23 cellular contexts compared by ENCODE assay signal in the genomic region with DNA sequence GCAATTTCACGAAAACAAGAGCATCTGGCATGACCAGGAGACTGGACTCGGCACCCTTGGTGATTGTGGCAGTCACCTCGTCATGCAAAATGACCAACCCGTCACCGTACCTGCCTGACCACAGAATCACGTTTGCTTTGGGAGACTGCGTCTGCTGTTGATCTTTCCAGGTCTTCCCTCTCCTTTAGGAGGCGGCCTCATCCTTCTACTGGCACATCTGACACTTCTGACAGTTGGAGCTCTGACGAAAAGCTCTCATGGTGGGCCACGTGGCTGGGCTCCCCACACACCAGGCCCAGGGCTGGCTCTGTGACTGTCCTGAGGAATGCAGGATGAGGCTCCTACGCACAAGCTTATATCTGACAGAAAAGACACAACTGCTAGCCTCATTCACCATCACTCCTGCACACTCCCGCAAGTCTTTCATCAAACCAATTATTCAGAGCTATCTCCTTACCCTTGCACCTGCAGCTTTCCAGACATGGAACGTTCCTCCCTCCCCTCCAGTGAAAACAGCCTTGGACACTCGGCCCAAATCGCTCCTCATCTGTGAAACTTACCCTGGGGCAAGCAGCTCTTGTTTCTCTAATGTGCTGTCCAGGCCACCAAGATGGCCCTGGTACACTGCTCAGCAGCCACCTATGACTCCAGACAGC. TPM values are rescaled to one million over a fixed set of nuclear protein-coding genes. Genes with fewer than 3 reads are reported as not detected.
A peak's percentile ranks its signal among the peaks of the same experiment; 100 is the strongest.
DNase-seq lines count a peak whose midpoint lies in the region; ATAC-seq, FAIRE-seq and TF ChIP-seq lines count a peak whose summit lies in the region.
"Had no signal": no experiment of that assay in that cellular context is flagged by ENCODE, and none has a peak within 500 bp of the region (broad histone marks: within the 10 kb centered on the region; RNA-seq: fewer than 3 reads in every experiment).

No MANE protein-coding gene starts in this region.

- H3K27me3 ChIP-seq in HepG2 (ENCODE audit: control insufficient read depth in 1 of 2, insufficient read depth in 2 of 2, low read length in 2 of 2): no peaks in the 10 kb centered on the region; a peak in 1 of 5 replicates
- H3K27me3 ChIP-seq in right lobe of liver: no peaks in the 10 kb centered on the region
- H3K27me3 ChIP-seq in mesenchymal stem cell (ENCODE audit: control insufficient read depth in 1 of 2, insufficient read depth in 1 of 2, low read length in 2 of 2): no peaks in the 10 kb centered on the region
- H3K27me3 ChIP-seq: foreskin keratinocyte, ovary had no signal

- POLR2A ChIA-PET in HepG2 (lab: Yijun Ruan, JAX): interaction anchor here (0.8 to 9.7 kb wide), 2 partner anchors 10 to 18 kb away, joined by 3 to 144 read pairs; no protein-coding TSS in a partner anchor

- H3K79me2 ChIP-seq in HepG2 (ENCODE audit: insufficient read depth, low read length): peaks cover 78% of the 10 kb centered on the region

- CTCF ChIA-PET in HepG2 (lab: Yijun Ruan, JAX; ENCODE audit: low intra/inter-chr PET ratio, low total read pairs): no interaction called here

- FAIRE-seq in HepG2 (lab: Jason Lieb, UNC): no peak
- FAIRE-seq: kidney had no signal

- H2BK15ac ChIP-seq in mesenchymal stem cell (ENCODE audit: low read depth, poor library complexity, severe bottlenecking): peak overlapping the region; percentile 31

- no peak overlapping the region for H4K8ac ChIP-seq in mesenchymal stem cell (ENCODE audit: low read length)

- peak overlapping the region; percentile 70 for H3K27ac ChIP-seq in HepG2 (ENCODE audit: extremely low read length, insufficient read depth, low read length)
- no peak overlapping the region for H3K27ac ChIP-seq in right lobe of liver
- no peak overlapping the region for H3K27ac ChIP-seq in mesenchymal stem cell (ENCODE audit: low read length, poor library complexity, severe bottlenecking)
- H3K27ac ChIP-seq: foreskin keratinocyte, ovary had no signal

- no peak; a peak in 1 of 4 replicates for TF ChIP-seq POLR2A in HepG2 (IDR thresholded peaks at IDR 0.05; ENCODE audit: insufficient read depth in 1 of 2, low read depth in 2 of 2, low read length in 2 of 2)
- TF ChIP-seq POLR2A in right lobe of liver (IDR thresholded peaks at IDR 0.05): no peak

- H2BK120ac ChIP-seq in mesenchymal stem cell (ENCODE audit: low read depth, low read length): no peak overlapping the region

- no peak overlapping the region for H4K91ac ChIP-seq in mesenchymal stem cell (ENCODE audit: low read length)

- H3K4me2 ChIP-seq in HepG2 (ENCODE audit: low read depth, low read length) (peak overlapping the region; percentile 56), mesenchymal stem cell (ENCODE audit: low read length, poor library complexity, severe bottlenecking) (no peak overlapping the region)

- 88% methylated on average over 15 of the region's 15 CpGs for WGBS in HepG2 (ENCODE audit: low lambda C conversion rate)
- 92% methylated on average over 2 of the region's 15 CpGs for WGBS in right lobe of liver (ENCODE audit: insufficient coverage, low coverage, low lambda C conversion rate, missing lambda C conversion rate)
- WGBS in mesenchymal stem cell: 96% methylated on average over 15 of the region's 15 CpGs

- no peak overlapping the region for H3K14ac ChIP-seq in mesenchymal stem cell (ENCODE audit: low read length in 2 of 2)

- peak overlapping the region; percentile 43 for H3K27ac Mint-ChIP-seq in activated T-helper 17 cell treated with anti-CD3 and anti-CD28 coated beads, Interleukin-2, amount 50 U/mL, for 72 hours
- H3K27ac Mint-ChIP-seq in type B pancreatic cell: peak overlapping the region; percentile 95
- H3K27ac Mint-ChIP-seq: CD8-positive, alpha-beta T cell had no signal

- no peak overlapping the region for H3K4me3 Mint-ChIP-seq in activated T-helper 17 cell treated with anti-CD3 and anti-CD28 coated beads, Interleukin-2, amount 50 U/mL, for 72 hours
- peak overlapping the region; percentile 73 for H3K4me3 Mint-ChIP-seq in type B pancreatic cell
- H3K4me3 Mint-ChIP-seq: CD8-positive, alpha-beta T cell had no signal

- H3K23ac ChIP-seq in mesenchymal stem cell (ENCODE audit: low read length in 2 of 2): no peak overlapping the region

- no peaks in the 10 kb centered on the region for H4K20me1 ChIP-seq in HepG2 (ENCODE audit: insufficient read depth, low read length)

- peaks cover 51% of the 10 kb centered on the region for H3K36me3 Mint-ChIP-seq in activated T-helper 17 cell treated with anti-CD3 and anti-CD28 coated beads, Interleukin-2, amount 50 U/mL, for 72 hours (ENCODE audit: low read depth)
- H3K36me3 Mint-ChIP-seq in type B pancreatic cell: peaks cover 14% of the 10 kb centered on the region
- H3K36me3 Mint-ChIP-seq: naive B cell had no signal

- H3K9ac ChIP-seq in HepG2 (ENCODE audit: insufficient read depth, low read depth, low read length) (peak overlapping the region; percentile 41; the same call in 1 of the 2 replicates), mesenchymal stem cell (ENCODE audit: low read length) (no peak overlapping the region)

- H3K4ac ChIP-seq in mesenchymal stem cell (ENCODE audit: low read depth in 1 of 2, low read length in 2 of 2): no peak overlapping the region

- H3K9me3 Mint-ChIP-seq in activated T-helper 17 cell treated with anti-CD3 and anti-CD28 coated beads, Interleukin-2, amount 50 U/mL, for 72 hours: no peaks in the 10 kb centered on the region
- H3K9me3 Mint-ChIP-seq in type B pancreatic cell: no peaks in the 10 kb centered on the region
- H3K9me3 Mint-ChIP-seq: CD8-positive, alpha-beta T cell; naive B cell had no signal

- no peak overlapping the region for H2BK12ac ChIP-seq in mesenchymal stem cell (ENCODE audit: low read length in 2 of 2)

- intact Hi-C loops in HepG2 (cut with micrococcal nuclease; ENCODE audit: unreplicated experiment) (no loop called here), right lobe of liver (cut with DNase I) (no loop called here), posterior vena cava (cut with DNase I) (no loop called here)

- in situ Hi-C loops in HepG2 (cut with HindIII; ENCODE audit: extremely low pct_ligation_motif_present, low pct_unique_long_range_greater_than_20kb): no loop called here

- TF ChIP-seq CTCF in HepG2 (CRISPR knock-in tag; IDR thresholded peaks at IDR 0.05) (no peak), right lobe of liver (IDR thresholded peaks at IDR 0.05) (no peak), type B pancreatic cell (conservative IDR thresholded peaks at IDR 0.05) (no peak)

- H3K4me1 ChIP-seq in HepG2 (ENCODE audit: insufficient read depth, low read length) (peaks cover 63% of the 10 kb centered on the region), right lobe of liver (peaks cover 0 to 27% (median 8%) of the 10 kb centered on the region in 4 donors), mesenchymal stem cell (ENCODE audit: control insufficient read depth, insufficient read depth, low read depth, low read length) (peaks cover 9% of the 10 kb centered on the region)

- H2AFZ ChIP-seq in HepG2 (ENCODE audit: low read length) (no peak overlapping the region), mesenchymal stem cell (ENCODE audit: low read depth, low read length) (no peak overlapping the region)

- H2AK5ac ChIP-seq in mesenchymal stem cell (ENCODE audit: low read length, severe bottlenecking): no peak overlapping the region

- H2BK5ac ChIP-seq in mesenchymal stem cell (ENCODE audit: low read depth, low read length, poor library complexity, severe bottlenecking): no peak overlapping the region

- no peaks in the 10 kb centered on the region for H3K9me3 ChIP-seq in HepG2 (ENCODE audit: low read length)
- H3K9me3 ChIP-seq in right lobe of liver: no peaks in the 10 kb centered on the region
- H3K9me3 ChIP-seq in mesenchymal stem cell (ENCODE audit: control insufficient read depth, low read length): no peaks in the 10 kb centered on the region
- H3K9me3 ChIP-seq: ovary had no signal

- H3K4me3 ChIP-seq in HepG2 (replicated peaks in 1 of 3; ENCODE audit: insufficient read depth in 1 of 3, low read depth in 2 of 3, low read length in 3 of 3) (peak overlapping the region in 1 of 3 experiments; percentile 43; a peak in 2 of 6 replicates), right lobe of liver (no peak overlapping the region), mesenchymal stem cell (ENCODE audit: insufficient read depth in 1 of 2, low read depth in 1 of 2, low read length in 2 of 2) (peak overlapping the region in 1 of 2 experiments; percentile 22)
- H3K4me3 ChIP-seq: ovary, skin epidermis had no signal

- DNase-seq in HepG2 (ENCODE audit: low spot score): no peak
- no peak for DNase-seq in right lobe of liver
- DNase-seq in mesenchymal stem cell: no peak
- no peak for DNase-seq in type B pancreatic cell (ENCODE audit: extremely low spot score, unreplicated experiment)
- no peak for DNase-seq in posterior vena cava (ENCODE audit: low spot score)
- DNase-seq in NCI-H345 treated with DMSO at 0.1 percent for 48 hours (lab: John Stamatoyannopoulos, UW; ENCODE audit: unreplicated experiment): no peak
- DNase-seq: activated CD8-positive, alpha-beta memory T cell treated with anti-CD3 and anti-CD28 coated beads, Interleukin-2, amount 50 U/mL, for 4 hours; CD8-positive, alpha-beta T cell; dermis blood vessel endothelial cell; DMS53; foreskin keratinocyte; hippocampal formation; kidney; mammary epithelial cell; naive B cell; NCI-H1105 treated with DMSO at 0.1 percent for 48 hours; NCI-H524 treated with DMSO at 0.1 percent for 48 hours; ovary; stimulated activated naive CD4-positive, alpha-beta T cell treated with Interleukin-2 at 50 U/mL for 16 hours; trophoblast cell had no signal

- H3K27me3 Mint-ChIP-seq in activated T-helper 17 cell treated with anti-CD3 and anti-CD28 coated beads, Interleukin-2, amount 50 U/mL, for 72 hours: no peaks in the 10 kb centered on the region
- no peaks in the 10 kb centered on the region for H3K27me3 Mint-ChIP-seq in type B pancreatic cell
- H3K27me3 Mint-ChIP-seq: naive B cell had no signal

- TSS peak; percentile 17 for BruUV-seq in HepG2 (replicated peaks; lab: Mats Ljungman, UMichigan)

- ATAC-seq in HepG2 (no peak), right lobe of liver (no peak), HG03175 (IDR thresholded peaks at IDR 0.05; ENCODE audit: unreplicated experiment) (no peak)
- ATAC-seq in activated T-helper 17 cell treated with anti-CD3 and anti-CD28 coated beads, Interleukin-2, amount 50 U/mL, for 72 hours (replicated peaks): no peak
- ATAC-seq: CD8-positive, alpha-beta T cell; foreskin keratinocyte had no signal

- H3K18ac ChIP-seq in mesenchymal stem cell (ENCODE audit: low read depth in 1 of 2, low read length in 2 of 2): no peak overlapping the region

- H3K4me1 Mint-ChIP-seq in activated T-helper 17 cell treated with anti-CD3 and anti-CD28 coated beads, Interleukin-2, amount 50 U/mL, for 72 hours: peaks cover 22% of the 10 kb centered on the region
- H3K4me1 Mint-ChIP-seq in type B pancreatic cell (ENCODE audit: unreplicated experiment): peaks cover 31% of the 10 kb centered on the region

- H3K36me3 ChIP-seq in HepG2 (replicated peaks in 1 of 2; ENCODE audit: control insufficient read depth in 1 of 2, insufficient read depth in 2 of 2, low read length in 2 of 2) (peaks cover 2 to 15% of the 10 kb centered on the region in 2 experiments; a peak in 2 of 5 replicates), right lobe of liver (no peaks in the 10 kb centered on the region), mesenchymal stem cell (ENCODE audit: control insufficient read depth in 1 of 2, insufficient read depth in 2 of 2, low read depth in 1 of 2, low read length in 2 of 2) (peaks cover 13 to 16% of the 10 kb centered on the region in 2 experiments)
- H3K36me3 ChIP-seq: ovary had no signal

- H3K79me1 ChIP-seq in mesenchymal stem cell (replicated peaks; ENCODE audit: low read length, poor library complexity, severe bottlenecking): peaks cover 33% of the 10 kb centered on the region

- TF ChIP-seq EP300 in HepG2 (IDR thresholded peaks at IDR 0.05; ENCODE audit: low read depth in 2 of 2, low read length in 2 of 2) (no peak), HepG2 (CRISPR knock-in tag; IDR thresholded peaks at IDR 0.05; ENCODE audit: borderline replicate concordance) (no peak)

- no peak for TF ChIP-seq RAD21 in HepG2 (CRISPR knock-in tag; IDR thresholded peaks at IDR 0.05)

RNA-seq across cellular contexts. Expression of a gene that starts 3.6 kb away (rescaled TPM):
- 112 and 127 TPM in 2 replicates for total RNA-seq in HepG2 (2016; rRNA removed; fragmentation: Illumina TruSeq; extraction: Trizol)
- total RNA-seq in HepG2 (2016; cell fraction: cytosol; rRNA removed; fragmentation: Illumina TruSeq; extraction: Trizol; ENCODE audit: low read depth): 28.9 and 31.8 TPM in 2 replicates
- total RNA-seq in HepG2 (2016; cell fraction: insoluble cytoplasmic fraction; rRNA removed; fragmentation: Illumina TruSeq; extraction: Trizol): 104 and 130 TPM in 2 replicates
- 40.6 and 42.7 TPM in 2 replicates for total RNA-seq in HepG2 (2016; cell fraction: membrane; rRNA removed; fragmentation: Illumina TruSeq; extraction: Trizol)
- total RNA-seq in HepG2 (2016; cell fraction: nucleus; rRNA removed; fragmentation: Illumina TruSeq; extraction: Trizol): 81.3 and 97.5 TPM in 2 replicates
- 240 and 283 TPM in 2 replicates for polyA plus RNA-seq in HepG2 (2011; rRNA removed)
- polyA plus RNA-seq in HepG2 (2011; cell fraction: cytosol; rRNA removed): 125 and 163 TPM in 2 replicates
- polyA plus RNA-seq in HepG2 (2011; cell fraction: nucleus; rRNA removed): 405 and 449 TPM in 2 replicates
- 173 and 189 TPM in 2 replicates for polyA plus RNA-seq in HepG2 (2012)
- 15.5 and 18.4 TPM in 2 replicates for polyA plus RNA-seq in HepG2 (2016; cell fraction: cytosol; fragmentation: Illumina TruSeq; extraction: Trizol; ENCODE audit: low read depth)
- polyA plus RNA-seq in HepG2 (2016; cell fraction: insoluble cytoplasmic fraction; fragmentation: Illumina TruSeq; extraction: Trizol; ENCODE audit: low read depth): 106 and 121 TPM in 2 replicates
- 25.7 and 26.7 TPM in 2 replicates for polyA plus RNA-seq in HepG2 (2016; cell fraction: membrane; fragmentation: Illumina TruSeq; extraction: Trizol; ENCODE audit: low read depth)
- 169 and 193 TPM in 2 replicates for polyA plus RNA-seq in HepG2 (2016; cell fraction: nucleus; fragmentation: Illumina TruSeq; extraction: Trizol; ENCODE audit: insufficient read depth, low read depth)
- 623 and 697 TPM in 2 replicates for polyA minus RNA-seq in HepG2 (2011; rRNA and poly(A)+ RNA removed; ENCODE audit: low replicate concordance)
- 98.0 and 120 TPM in 2 replicates for polyA minus RNA-seq in HepG2 (2011; cell fraction: cytosol; rRNA and poly(A)+ RNA removed)
- 105 and 109 TPM in 2 replicates for polyA minus RNA-seq in HepG2 (2011; cell fraction: nucleus; rRNA and poly(A)+ RNA removed)
- 100 to 1,000 TPM in 4 of 6 experiments, 10 to 100 TPM in 2; 93.4 to 169 (median 123) TPM for total RNA-seq in right lobe of liver
- 100 to 1,000 TPM; 124 to 238 TPM for total RNA-seq in activated T-helper 17 cell treated with anti-CD3 and anti-CD28 coated beads, Interleukin-2, amount 50 U/mL, for 72 hours
- polyA plus RNA-seq in mesenchymal stem cell (2013, experiment 1 of 2): 45.0 TPM
- polyA plus RNA-seq in mesenchymal stem cell (2013, experiment 2 of 2): 44.5 TPM
- 132 and 138 TPM in 2 replicates for total RNA-seq in type B pancreatic cell (ENCODE audit: low replicate concordance)
- 10 to 100 TPM; 61.4 to 65.0 TPM for total RNA-seq in posterior vena cava

RNA-seq across cellular contexts. Expression of a gene that starts 59.2 kb away (rescaled TPM):
- 3.7 and 7.1 TPM in 2 replicates for total RNA-seq in HepG2 (2016; rRNA removed; fragmentation: Illumina TruSeq; extraction: Trizol)
- total RNA-seq in HepG2 (2016; cell fraction: cytosol; rRNA removed; fragmentation: Illumina TruSeq; extraction: Trizol; ENCODE audit: low read depth): 9.5 and 9.7 TPM in 2 replicates
- 4.1 and 7.3 TPM in 2 replicates for total RNA-seq in HepG2 (2016; cell fraction: insoluble cytoplasmic fraction; rRNA removed; fragmentation: Illumina TruSeq; extraction: Trizol)
- total RNA-seq in HepG2 (2016; cell fraction: membrane; rRNA removed; fragmentation: Illumina TruSeq; extraction: Trizol): 11.1 and 12.4 TPM in 2 replicates
- 11.8 and 13.6 TPM in 2 replicates for total RNA-seq in HepG2 (2016; cell fraction: nucleus; rRNA removed; fragmentation: Illumina TruSeq; extraction: Trizol)
- polyA plus RNA-seq in HepG2 (2011; rRNA removed): 11.1 and 13.0 TPM in 2 replicates
- 5.4 and 7.4 TPM in 2 replicates for polyA plus RNA-seq in HepG2 (2011; cell fraction: cytosol; rRNA removed)
- 37.1 and 37.7 TPM in 2 replicates for polyA plus RNA-seq in HepG2 (2011; cell fraction: nucleus; rRNA removed)
- 7.2 and 10.3 TPM in 2 replicates for polyA plus RNA-seq in HepG2 (2012)
- polyA plus RNA-seq in HepG2 (2016; cell fraction: cytosol; fragmentation: Illumina TruSeq; extraction: Trizol; ENCODE audit: low read depth): 10.1 and 11.6 TPM in 2 replicates
- polyA plus RNA-seq in HepG2 (2016; cell fraction: insoluble cytoplasmic fraction; fragmentation: Illumina TruSeq; extraction: Trizol; ENCODE audit: low read depth): 2.9 and 3.5 TPM in 2 replicates
- 9.6 and 10.1 TPM in 2 replicates for polyA plus RNA-seq in HepG2 (2016; cell fraction: membrane; fragmentation: Illumina TruSeq; extraction: Trizol; ENCODE audit: low read depth)
- 15.7 and 20.9 TPM in 2 replicates for polyA plus RNA-seq in HepG2 (2016; cell fraction: nucleus; fragmentation: Illumina TruSeq; extraction: Trizol; ENCODE audit: insufficient read depth, low read depth)
- polyA minus RNA-seq in HepG2 (2011; rRNA and poly(A)+ RNA removed; ENCODE audit: low replicate concordance): 12.4 and 52.9 TPM in 2 replicates
- 3.9 and 4.6 TPM in 2 replicates for polyA minus RNA-seq in HepG2 (2011; cell fraction: cytosol; rRNA and poly(A)+ RNA removed)
- polyA minus RNA-seq in HepG2 (2011; cell fraction: nucleus; rRNA and poly(A)+ RNA removed): 13.1 and 20.5 TPM in 2 replicates
- total RNA-seq in right lobe of liver: 1 to 10 TPM; 1.4 to 6.2 (median 3.1) TPM
- total RNA-seq in activated T-helper 17 cell treated with anti-CD3 and anti-CD28 coated beads, Interleukin-2, amount 50 U/mL, for 72 hours: 10 to 100 TPM; 14.8 to 22.0 TPM
- 3.6 TPM for polyA plus RNA-seq in mesenchymal stem cell (2013, experiment 1 of 2)
- 3.5 TPM for polyA plus RNA-seq in mesenchymal stem cell (2013, experiment 2 of 2)
- total RNA-seq in type B pancreatic cell (ENCODE audit: low replicate concordance): 35.7 and 44.8 TPM in 2 replicates
- total RNA-seq in posterior vena cava: 1 to 10 TPM; 4.0 to 6.2 TPM
